In genomic region chr3:52532838-52533622, GRCh38 we compare ENCODE assay signal across 8 cellular contexts.
DNase-seq lines count a peak whose midpoint lies in the region; ATAC-seq and TF ChIP-seq lines count a peak whose summit lies in the region.

No MANE protein-coding gene starts in this region.

- peak; percentile 35 for DNase-seq in NCI-H2227 (lab: John Stamatoyannopoulos, UW; ENCODE audit: unreplicated experiment)
- DNase-seq in NCI-H2227 treated with DMSO at 0.1 percent for 48 hours (lab: John Stamatoyannopoulos, UW): no peak
- DNase-seq in OCI-M1 (lab: John Stamatoyannopoulos, UW): peak; percentile 53
- DNase-seq in cardiac fibroblast (ENCODE audit: low read depth in 2 of 2): peak in 1 of 2 donors; percentile 30
- DNase-seq in stimulated activated naive CD4-positive, alpha-beta T cell treated with Interleukin-2 at 50 U/mL for 16 hours (lab: John Stamatoyannopoulos, UW): peak; percentile 28
- no peak for DNase-seq in midbrain (lab: John Stamatoyannopoulos, UW)

- H3K27me3 ChIP-seq in layer of hippocampus (ENCODE audit: control insufficient read depth, insufficient read depth, low read length): no peaks in the 10 kb centered on the region

- ATAC-seq in HG02798 (IDR thresholded peaks at IDR 0.05; ENCODE audit: poor library complexity, unreplicated experiment): no peak

- peak overlapping the region; percentile 69 to 80 for H3K4me3 ChIP-seq in cardiac fibroblast (replicated peaks in 1 of 2; ENCODE audit: low read depth in 2 of 2, low read length in 2 of 2)

- H3K27ac ChIP-seq in layer of hippocampus (ENCODE audit: low read depth, low read length): peak overlapping the region; percentile 52

- no peak for TF ChIP-seq CTCF in cardiac fibroblast (IDR thresholded peaks at IDR 0.05; ENCODE audit: low read depth, low read length)

Comparison
In these comparisons a context has a peak if more than half of its experiments do, and no peak if none do; other contexts are left out.
1. DNase-seq: peak in NCI-H2227 (single experiment), OCI-M1 (single experiment) and stimulated activated naive CD4-positive, alpha-beta T cell treated with Interleukin-2 at 50 U/mL for 16 hours (single experiment); none in NCI-H2227 treated with DMSO at 0.1 percent for 48 hours (single experiment) and midbrain (single experiment).